8 cellular contexts compared by ENCODE assay signal in the genomic region with DNA sequence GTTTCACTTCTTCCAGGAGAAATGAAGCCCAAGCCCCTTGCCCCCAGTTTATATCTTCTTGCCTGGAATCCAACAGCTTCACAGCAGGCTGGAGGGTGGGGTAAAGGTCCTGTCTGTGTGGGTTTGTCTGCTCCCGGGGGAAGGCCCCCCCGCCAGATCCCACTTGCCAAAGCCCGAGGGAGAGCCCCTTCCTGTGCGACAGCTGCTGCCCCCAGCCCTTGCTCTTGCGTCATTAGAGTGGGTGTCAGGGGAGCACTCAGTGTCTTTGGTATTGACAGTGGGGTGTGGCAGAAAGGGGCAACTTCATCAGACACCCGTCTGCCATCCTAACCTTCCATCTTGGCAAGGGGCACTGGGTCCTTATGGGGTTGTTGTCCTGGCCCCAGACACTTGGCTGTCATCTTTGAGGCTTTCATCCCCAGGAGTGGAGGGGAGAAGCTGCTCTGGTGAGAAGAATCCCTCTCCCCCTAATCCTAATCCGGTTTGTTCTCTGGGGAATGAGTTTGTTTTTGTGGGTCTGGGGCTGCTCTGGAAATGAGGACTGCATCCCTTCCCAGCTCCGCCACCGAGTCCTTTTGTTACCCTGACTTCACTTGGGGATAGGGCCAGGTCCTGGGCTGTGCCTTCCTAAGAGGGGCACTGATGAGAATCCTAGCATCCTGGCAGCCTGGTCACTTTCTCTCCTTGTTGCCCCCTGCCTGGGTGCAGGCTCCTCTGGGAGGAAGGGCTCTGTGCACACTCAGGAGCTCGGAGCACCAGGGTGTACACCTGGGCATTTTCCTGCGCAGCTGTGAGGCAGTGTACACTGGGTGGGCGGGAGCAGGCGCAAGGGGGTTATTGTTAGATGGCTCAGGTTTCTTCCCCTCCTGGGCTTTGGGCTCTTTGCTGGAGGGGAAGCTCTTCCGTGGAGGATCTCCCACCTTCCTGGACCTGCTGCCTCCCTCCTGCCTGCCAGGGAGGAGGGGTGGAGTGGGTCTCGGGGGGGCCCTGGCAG. TPM values are rescaled to one million over a fixed set of nuclear protein-coding genes. Genes with fewer than 3 reads are reported as not detected.
DNase-seq lines count a peak whose midpoint lies in the region; ATAC-seq and TF ChIP-seq lines count a peak whose summit lies in the region.

No MANE protein-coding gene starts in this region.

- WGBS in IMR-90 (ENCODE audit: extremely low coverage in 2 of 2, insufficient read length in 1 of 2), 2 experiments = no CpG with 5 or more reads among the region's 15 CpGs
- 34% methylated on average over 15 of the region's 15 CpGs for WGBS in smooth muscle cell (ENCODE audit: low lambda C conversion rate)

- peak overlapping the region; percentile 50 for H3K27ac Mint-ChIP-seq in activated T-helper 17 cell treated with anti-CD3 and anti-CD28 coated beads, Interleukin-2, amount 50 U/mL, for 72 hours

- H2AFZ ChIP-seq in IMR-90 (replicated peaks; ENCODE audit: low read length, poor library complexity) (no peak overlapping the region), smooth muscle cell (ENCODE audit: low read depth) (no peak overlapping the region)

- peak overlapping the region; percentile 67 to 73; a peak in 3 of 4 replicates for H4K8ac ChIP-seq in IMR-90 (ENCODE audit: low read depth in 2 of 2, low read length in 2 of 2)

- peak overlapping the region; percentile 85 for H2BK5ac ChIP-seq in IMR-90 (ENCODE audit: low read depth, low read length, poor library complexity, severe bottlenecking)

- CTCF ChIA-PET in IMR-90 (lab: Yijun Ruan, JAX) = interaction anchor here (0.7 to 1.6 kb wide), 2 partner anchors 11 to 40 kb away, joined by 3 to 4 read pairs; no protein-coding TSS in a partner anchor

- peak overlapping the region; percentile 31 for H3K18ac ChIP-seq in IMR-90 (ENCODE audit: low read depth, low read length)

- ATAC-seq in IMR-90 (ENCODE audit: low read depth) (no peak), GM19397 (IDR thresholded peaks at IDR 0.05; ENCODE audit: unreplicated experiment) (no peak)
- no peak for ATAC-seq in activated T-helper 17 cell treated with anti-CD3 and anti-CD28 coated beads, Interleukin-2, amount 50 U/mL, for 72 hours (replicated peaks)

- H4K20me1 ChIP-seq in IMR-90 (ENCODE audit: insufficient read depth, low read length) (peaks cover 56% of the 10 kb centered on the region), smooth muscle cell (ENCODE audit: low read depth) (peaks cover 80% of the 10 kb centered on the region)

- peaks cover 50% of the 10 kb centered on the region for H3K36me3 Mint-ChIP-seq in activated T-helper 17 cell treated with anti-CD3 and anti-CD28 coated beads, Interleukin-2, amount 50 U/mL, for 72 hours (ENCODE audit: low read depth)

- H2BK120ac ChIP-seq in IMR-90 (ENCODE audit: low read depth, low read length) = peak overlapping the region; percentile 89

- in situ Hi-C loops in IMR-90 (cut with MboI; ENCODE audit: low sequenced_read_pairs) = no loop called here

- H2BK20ac ChIP-seq in IMR-90 (ENCODE audit: low read depth, low read length) = peak overlapping the region; percentile 84

- H3K4me1 Mint-ChIP-seq in activated T-helper 17 cell treated with anti-CD3 and anti-CD28 coated beads, Interleukin-2, amount 50 U/mL, for 72 hours = peaks cover 33% of the 10 kb centered on the region

- peaks cover 23% of the 10 kb centered on the region for H3K9me1 ChIP-seq in IMR-90 (ENCODE audit: insufficient read depth, low read length)

- peaks cover 46% of the 10 kb centered on the region for H3K4me1 ChIP-seq in IMR-90 (ENCODE audit: control insufficient read depth, insufficient read depth, low read length)
- peaks cover 61% of the 10 kb centered on the region for H3K4me1 ChIP-seq in smooth muscle cell (ENCODE audit: low read depth)

- intact Hi-C loops in IMR-90 (cut with micrococcal nuclease) = loop anchor here (2.0 to 5.0 kb wide), 3 partner anchors 25 to 141 kb away; no protein-coding TSS in a partner anchor

- peaks cover 12% of the 10 kb centered on the region for H3F3A ChIP-seq in smooth muscle cell (ENCODE audit: low read depth)

- POLR2A ChIA-PET in IMR-90 (lab: Charles Lee; ENCODE audit: unreplicated experiment) = no interaction called here

- H3K79me2 ChIP-seq in smooth muscle cell (ENCODE audit: low read depth) = peaks cover 55% of the 10 kb centered on the region

- H3K23ac ChIP-seq in IMR-90 (ENCODE audit: low read depth, low read length) = peak overlapping the region; percentile 96

- H3K4me2 ChIP-seq in IMR-90 (ENCODE audit: low read depth, low read length) = peak overlapping the region; percentile 83
- H3K4me2 ChIP-seq in smooth muscle cell = peak overlapping the region; percentile 99

- peak overlapping the region; percentile 87 for H3K27ac ChIP-seq in IMR-90 (ENCODE audit: insufficient read depth, low read length)
- peak overlapping the region; percentile 89 for H3K27ac ChIP-seq in smooth muscle cell (ENCODE audit: low read depth)

- H2AK5ac ChIP-seq in IMR-90 (ENCODE audit: low read depth, low read length) = peak overlapping the region; percentile 91

- H3K79me1 ChIP-seq in IMR-90 (ENCODE audit: low read depth in 1 of 2, low read length in 2 of 2) = peaks cover 40 to 89% of the 10 kb centered on the region in 2 experiments; a peak in 3 of 4 replicates

- H2BK15ac ChIP-seq in IMR-90 (ENCODE audit: low read depth, low read length) = peak overlapping the region; percentile 79; the same call in 2 of the 3 replicates

- H3K4me3 ChIP-seq in IMR-90 (ENCODE audit: insufficient read depth, low read depth, low read length) = peak overlapping the region; percentile 82
- H3K4me3 ChIP-seq in iPS-11a (ENCODE audit: low read depth, low read length) = peak overlapping the region; percentile 33
- H3K4me3 ChIP-seq in smooth muscle cell = peak overlapping the region; percentile 90

- no peak for TF ChIP-seq RAD21 in IMR-90 (IDR thresholded peaks at IDR 0.05; ENCODE audit: low read length)

- no peaks in the 10 kb centered on the region for H3K27me3 ChIP-seq in IMR-90 (ENCODE audit: control insufficient read depth, insufficient read depth, low read length)
- no peaks in the 10 kb centered on the region for H3K27me3 ChIP-seq in smooth muscle cell (ENCODE audit: low read depth)

- H3K9ac ChIP-seq in IMR-90 (ENCODE audit: low read depth, low read length) (peak overlapping the region; percentile 77), smooth muscle cell (ENCODE audit: low read depth) (peak overlapping the region; percentile 91)

- H3K36me3 ChIP-seq in IMR-90 (ENCODE audit: control insufficient read depth, insufficient read depth, low read length) (peaks cover 4% of the 10 kb centered on the region; the same call in 1 of the 2 replicates), smooth muscle cell (ENCODE audit: low read depth) (no peaks in the 10 kb centered on the region)

- no peak for TF ChIP-seq CTCF in IMR-90 (conservative IDR thresholded peaks at IDR 0.05; ENCODE audit: low read depth, low read length)
- TF ChIP-seq CTCF in smooth muscle cell (IDR thresholded peaks at IDR 0.05; ENCODE audit: borderline replicate concordance, insufficient read depth, poor library complexity, severe bottlenecking) = no peak

- peak; percentile 68; the same call in 1 of the 2 replicates for TF ChIP-seq POLR2A in IMR-90 (IDR thresholded peaks at IDR 0.05; ENCODE audit: low read depth, low read length)

- H4K5ac ChIP-seq in IMR-90 (ENCODE audit: low read depth, low read length) = peak overlapping the region; percentile 24

- peak overlapping the region; percentile 96 for H3K14ac ChIP-seq in IMR-90 (replicated peaks; ENCODE audit: low read depth, low read length)

- H3K4ac ChIP-seq in IMR-90 (ENCODE audit: low read depth, low read length) = peak overlapping the region; percentile 96

- peak overlapping the region; percentile 97 for H2AK9ac ChIP-seq in IMR-90 (replicated peaks; ENCODE audit: low read depth, low read length, poor library complexity)

- peak overlapping the region; percentile 86 for H4K91ac ChIP-seq in IMR-90 (ENCODE audit: insufficient read depth, low read depth, low read length)

- peak overlapping the region; percentile 88; the same call in 1 of the 2 replicates for H3K56ac ChIP-seq in IMR-90 (ENCODE audit: extremely low read depth, insufficient read depth, low read length)

- no TSS peak for BruUV-seq in IMR-90 (replicated peaks; lab: Mats Ljungman, UMichigan)

- no peak for DNase-seq in IMR-90
- DNase-seq in smooth muscle cell (lab: John Stamatoyannopoulos, UW; ENCODE audit: unreplicated experiment) = no peak
- no peak for DNase-seq in dedifferentiated amniotic fluid mesenchymal stem cell (ENCODE audit: extremely low spot score)
- no peak for DNase-seq in AG08396 (ENCODE audit: low spot score)
- DNase-seq in NCI-H1048 (lab: John Stamatoyannopoulos, UW) = no peak

- dilution Hi-C loops in IMR-90 (cut with HindIII; ENCODE audit: low sequenced_read_pairs, unreplicated experiment) = no loop called here

- H3K9me3 ChIP-seq in IMR-90 (ENCODE audit: control insufficient read depth, insufficient read depth, low read length) = no peaks in the 10 kb centered on the region
- H3K9me3 ChIP-seq in smooth muscle cell (replicated peaks; ENCODE audit: low read depth) = no peaks in the 10 kb centered on the region

- H3K4me3 Mint-ChIP-seq in activated T-helper 17 cell treated with anti-CD3 and anti-CD28 coated beads, Interleukin-2, amount 50 U/mL, for 72 hours = peak overlapping the region; percentile 81

- no peaks in the 10 kb centered on the region for H3K9me3 Mint-ChIP-seq in activated T-helper 17 cell treated with anti-CD3 and anti-CD28 coated beads, Interleukin-2, amount 50 U/mL, for 72 hours

- no peaks in the 10 kb centered on the region for H3K27me3 Mint-ChIP-seq in activated T-helper 17 cell treated with anti-CD3 and anti-CD28 coated beads, Interleukin-2, amount 50 U/mL, for 72 hours

RNA-seq across cellular contexts. Expression of gene GJD3, which starts 21.1 kb away (rescaled TPM):
- not detected in 2 replicates for total RNA-seq in IMR-90 (2012; rRNA removed)
- 0.10 and 0.39 TPM in 2 replicates for polyA plus RNA-seq in IMR-90 (2012; rRNA removed)
- 0.11 and 1.0 TPM in 2 replicates for polyA plus RNA-seq in IMR-90 (2012; cell fraction: cytosol; rRNA removed)
- polyA plus RNA-seq in IMR-90 (2012; cell fraction: nucleus; rRNA removed; ENCODE audit: low replicate concordance) = 0.80 and 0.91 TPM in 2 replicates
- not detected for total RNA-seq in activated T-helper 17 cell treated with anti-CD3 and anti-CD28 coated beads, Interleukin-2, amount 50 U/mL, for 72 hours
- not detected in 2 replicates for total RNA-seq in smooth muscle cell
- polyA plus RNA-seq in smooth muscle cell = 0.27 and 0.30 TPM in 2 replicates

RNA-seq across cellular contexts. Expression of gene RARA, which starts 34.4 kb away (rescaled TPM):
- total RNA-seq in IMR-90 (2012; rRNA removed) (7.2 and 9.0 TPM in 2 replicates), smooth muscle cell (13.6 and 22.5 TPM in 2 replicates)
- polyA plus RNA-seq in IMR-90 (2012; rRNA removed) (12.7 and 13.6 TPM in 2 replicates), smooth muscle cell (21.6 and 22.1 TPM in 2 replicates)
- polyA plus RNA-seq in IMR-90 (2012; cell fraction: cytosol; rRNA removed) = 11.3 and 18.9 TPM in 2 replicates
- polyA plus RNA-seq in IMR-90 (2012; cell fraction: nucleus; rRNA removed; ENCODE audit: low replicate concordance) = 11.5 and 14.7 TPM in 2 replicates
- total RNA-seq in activated T-helper 17 cell treated with anti-CD3 and anti-CD28 coated beads, Interleukin-2, amount 50 U/mL, for 72 hours = 10 to 100 TPM; 43.7 to 61.9 TPM

RNA-seq across cellular contexts. Expression of gene CDC6, which starts 55.7 kb away (rescaled TPM):
- total RNA-seq in IMR-90 (2012; rRNA removed) (25.6 and 27.8 TPM in 2 replicates), smooth muscle cell (10.4 and 15.1 TPM in 2 replicates)
- polyA plus RNA-seq in IMR-90 (2012; rRNA removed) (13.8 and 15.3 TPM in 2 replicates), smooth muscle cell (5.2 and 5.5 TPM in 2 replicates)
- 4.2 and 16.4 TPM in 2 replicates for polyA plus RNA-seq in IMR-90 (2012; cell fraction: cytosol; rRNA removed)
- polyA plus RNA-seq in IMR-90 (2012; cell fraction: nucleus; rRNA removed; ENCODE audit: low replicate concordance) = 3.9 and 9.1 TPM in 2 replicates
- total RNA-seq in activated T-helper 17 cell treated with anti-CD3 and anti-CD28 coated beads, Interleukin-2, amount 50 U/mL, for 72 hours = 100 to 1,000 TPM in 1 of 2 donors, 10 to 100 TPM in 1; 60.9 to 101 TPM

Comparison
In these comparisons a context has a peak if more than half of its experiments do, and no peak if none do; other contexts are left out.
1. H3K4me3 ChIP-seq: peak in every context shown above with its lines; median percentile 90 in smooth muscle cell; 82 in IMR-90; 33 in iPS-11a.